Comparison of ENCODE assay signal across 19 cellular contexts in the genomic region with DNA sequence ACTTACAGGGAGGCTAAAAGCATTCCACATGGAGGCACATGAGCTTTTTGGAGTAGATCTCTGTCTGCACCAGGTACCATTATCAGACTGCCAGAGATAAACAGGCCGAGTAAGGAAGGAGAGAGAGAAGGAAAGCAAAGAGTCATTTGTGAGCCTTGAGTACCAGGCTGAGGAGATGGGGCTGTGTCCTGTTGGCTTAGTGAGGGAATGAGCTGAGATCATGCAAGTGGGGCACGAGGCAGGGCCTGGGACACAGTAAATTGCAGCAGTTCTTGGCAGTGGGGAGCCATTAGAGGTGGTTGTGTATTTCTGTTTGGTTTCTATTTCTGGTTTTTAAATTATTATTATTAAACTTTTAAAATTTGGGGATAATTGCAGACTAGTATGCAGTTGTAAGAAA. TPM values are rescaled to one million over a fixed set of nuclear protein-coding genes. Genes with fewer than 3 reads are reported as not detected.
A peak's percentile ranks its signal among the peaks of the same experiment; 100 is the strongest.
DNase-seq lines count a peak whose midpoint lies in the region; ATAC-seq and TF ChIP-seq lines count a peak whose summit lies in the region.
"Had no signal": no experiment of that assay in that cellular context is flagged by ENCODE, and none has a peak within 500 bp of the region (broad histone marks: within the 10 kb centered on the region; RNA-seq: fewer than 3 reads in every experiment).

No MANE protein-coding gene starts in this region.

- no peaks in the 10 kb centered on the region for H3K27me3 ChIP-seq in gastroesophageal sphincter
- H3K27me3 ChIP-seq in psoas muscle (ENCODE audit: insufficient read depth in 3 of 3, low read length in 2 of 3): no peaks in the 10 kb centered on the region

- H3K4me1 ChIP-seq in gastroesophageal sphincter (peaks cover 0 to 8% (median 0%) of the 10 kb centered on the region in 3 donors), psoas muscle (peaks cover 7% of the 10 kb centered on the region)
- H3K4me1 ChIP-seq: A549, HAP-1 had no signal

- no peak overlapping the region for H3K4me3 Mint-ChIP-seq in activated naive CD4-positive, alpha-beta T cell treated with anti-CD3 and anti-CD28 coated beads for 36 hours
- H3K4me3 Mint-ChIP-seq: CD4-positive, alpha-beta memory T cell; HFFc6 had no signal

- H3K36me3 ChIP-seq in gastroesophageal sphincter (peaks cover 0 to 23% of the 10 kb centered on the region in 2 donors), psoas muscle (ENCODE audit: insufficient read depth in 1 of 2, low read depth in 1 of 2) (peaks cover 0 to 15% of the 10 kb centered on the region in 2 donors)
- H3K36me3 ChIP-seq: HAP-1 had no signal

- H3K4me3 ChIP-seq in gastroesophageal sphincter: no peak overlapping the region
- H3K4me3 ChIP-seq in psoas muscle: no peak overlapping the region
- H3K4me3 ChIP-seq in foreskin fibroblast (ENCODE audit: low read depth in 1 of 2, low read length in 2 of 2): no peak overlapping the region
- H3K4me3 ChIP-seq: A549, HAP-1 had no signal

- TF ChIP-seq CTCF in gastroesophageal sphincter (IDR thresholded peaks at IDR 0.05) (no peak), psoas muscle (IDR thresholded peaks at IDR 0.05) (no peak), foreskin fibroblast (IDR thresholded peaks at IDR 0.05; ENCODE audit: low read depth, low read length) (no peak)

- intact Hi-C loops in left cardiac atrium (cut with DNase I) (no loop called here), Right ventricle myocardium inferior (cut with DNase I) (no loop called here), psoas muscle (cut with DNase I) (no loop called here)
- intact Hi-C loops in activated naive CD4-positive, alpha-beta T cell treated with anti-CD3 and anti-CD28 coated beads for 36 hours (cut with micrococcal nuclease): loop anchor here (5.0 to 10.0 kb wide), 2 partner anchors 78 to 1225 kb away; a partner anchor contains a TSS

- no peak overlapping the region for H3K27ac Mint-ChIP-seq in activated naive CD4-positive, alpha-beta T cell treated with anti-CD3 and anti-CD28 coated beads for 36 hours
- H3K27ac Mint-ChIP-seq: CD4-positive, alpha-beta memory T cell; HFFc6 had no signal

- H3K9me3 Mint-ChIP-seq in activated naive CD4-positive, alpha-beta T cell treated with anti-CD3 and anti-CD28 coated beads for 36 hours: peaks cover 7% of the 10 kb centered on the region
- H3K9me3 Mint-ChIP-seq: HFFc6 had no signal

- ATAC-seq in left cardiac atrium (peak; percentile 18 to 65), Right ventricle myocardium inferior (no peak), gastroesophageal sphincter (peak; percentile 48), psoas muscle (peak in 3 of 4 donors; percentile 22 to 57 (median 36))
- ATAC-seq: A549 had no signal

- CTCF ChIA-PET in activated naive CD4-positive, alpha-beta T cell treated with anti-CD3 and anti-CD28 coated beads for 36 hours (lab: Charles Lee): interaction anchor here (0.9 to 1.5 kb wide), 2 partner anchors 11 to 19 kb away, joined by 3 to 6 read pairs; no protein-coding TSS in a partner anchor

- H3K9me3 ChIP-seq in gastroesophageal sphincter (no peaks in the 10 kb centered on the region), psoas muscle (no peaks in the 10 kb centered on the region)
- H3K9me3 ChIP-seq: A549, HAP-1 had no signal

- TF ChIP-seq POLR2A in gastroesophageal sphincter (IDR thresholded peaks at IDR 0.05): no peak

- 40 to 43% methylated on average over 2 of the region's 2 CpGs for WGBS in gastroesophageal sphincter (ENCODE audit: low coverage in 1 of 2), 2 donors
- 40 to 69% (median 43%) methylated on average over 2 of the region's 2 CpGs for WGBS in psoas muscle, 3 donors

- no peaks in the 10 kb centered on the region for H3K27me3 Mint-ChIP-seq in activated naive CD4-positive, alpha-beta T cell treated with anti-CD3 and anti-CD28 coated beads for 36 hours (ENCODE audit: low read depth)
- H3K27me3 Mint-ChIP-seq: CD4-positive, alpha-beta memory T cell had no signal

- no peak for TF ChIP-seq EP300 in gastroesophageal sphincter (IDR thresholded peaks at IDR 0.05)

- H3K27ac ChIP-seq in gastroesophageal sphincter (no peak overlapping the region), psoas muscle (peak overlapping the region; percentile 9)
- H3K27ac ChIP-seq: A549 had no signal

- DNase-seq in left cardiac atrium (no peak), Right ventricle myocardium inferior (ENCODE audit: missing footprints) (no peak), psoas muscle (no peak), foreskin fibroblast (no peak)
- DNase-seq in activated naive CD4-positive, alpha-beta T cell treated with anti-CD3 and anti-CD28 coated beads for 36 hours: no peak
- no peak for DNase-seq in activated CD4-positive, CD25-positive, alpha-beta regulatory T cell (lab: John Stamatoyannopoulos, UW)
- DNase-seq: 8988T; ACHN; C1 segment of cervical spinal cord; Calu3; CD4-positive, alpha-beta memory T cell; COR-L47; DMS153; DND-41; GOT3; HFFc6 had no signal

- peaks cover 7% of the 10 kb centered on the region for H3K36me3 Mint-ChIP-seq in activated naive CD4-positive, alpha-beta T cell treated with anti-CD3 and anti-CD28 coated beads for 36 hours (ENCODE audit: low read depth)

- peaks cover 14% of the 10 kb centered on the region for H3K4me1 Mint-ChIP-seq in activated naive CD4-positive, alpha-beta T cell treated with anti-CD3 and anti-CD28 coated beads for 36 hours (ENCODE audit: low read depth)

RNA-seq across cellular contexts. Expression of a gene that starts 53.3 kb away (rescaled TPM):
- 10 to 100 TPM; 15.5 to 18.6 TPM for total RNA-seq in left cardiac atrium
- 24.8 TPM for total RNA-seq in Right ventricle myocardium inferior
- total RNA-seq in gastroesophageal sphincter: 10 to 100 TPM; 20.0 to 33.8 (median 30.8) TPM
- total RNA-seq in psoas muscle: 10 to 100 TPM; 17.1 to 22.9 (median 19.4) TPM
- polyA plus RNA-seq in psoas muscle: 10 to 100 TPM; 16.2 to 22.7 (median 17.4) TPM
- 10 to 100 TPM; 11.1 to 12.4 TPM for total RNA-seq in activated naive CD4-positive, alpha-beta T cell treated with anti-CD3 and anti-CD28 coated beads for 36 hours

RNA-seq across cellular contexts. Expression of a gene that starts 53.7 kb away (rescaled TPM):
- total RNA-seq in left cardiac atrium: 10 to 100 TPM; 22.4 to 22.7 TPM
- total RNA-seq in Right ventricle myocardium inferior: 20.0 TPM
- 100 to 1,000 TPM in 1 of 4 donors, 10 to 100 TPM in 3; 16.1 to 234 (median 24.1) TPM for total RNA-seq in gastroesophageal sphincter
- total RNA-seq in psoas muscle: 10 to 100 TPM; 14.6 to 22.1 (median 17.5) TPM
- polyA plus RNA-seq in psoas muscle: 10 to 100 TPM in 2 of 3 donors, 1 to 10 TPM in 1; 7.1 to 11.8 (median 10.8) TPM
- 10 to 100 TPM; 32.4 to 33.9 TPM for total RNA-seq in activated naive CD4-positive, alpha-beta T cell treated with anti-CD3 and anti-CD28 coated beads for 36 hours
